Comparison of ENCODE assay signal across 20 cellular contexts in the genomic region with DNA sequence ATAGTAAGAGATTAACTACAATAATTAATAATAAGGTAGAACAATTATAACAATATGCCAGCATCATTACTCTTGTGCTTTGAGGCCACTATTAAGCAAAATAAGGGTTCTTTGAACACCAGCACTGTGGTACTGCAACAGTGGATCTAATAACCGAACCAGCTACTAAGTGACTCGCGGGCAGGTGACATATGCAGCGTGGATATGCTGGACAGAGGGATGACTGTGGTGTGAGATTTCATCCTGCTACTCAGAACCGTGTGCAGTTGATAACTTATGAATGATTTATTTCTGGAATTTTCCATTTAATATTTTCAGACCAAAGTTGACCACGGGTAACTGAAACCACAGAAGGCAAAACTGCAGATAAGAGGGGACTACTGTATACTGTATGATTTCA. TPM values are rescaled to one million over a fixed set of nuclear protein-coding genes. Genes with fewer than 3 reads are reported as not detected.
DNase-seq lines count a peak whose midpoint lies in the region; ATAC-seq, FAIRE-seq and TF ChIP-seq lines count a peak whose summit lies in the region.
"Had no signal": no experiment of that assay in that cellular context is flagged by ENCODE, and none has a peak within 500 bp of the region (broad histone marks: within the 10 kb centered on the region; RNA-seq: fewer than 3 reads in every experiment).

No MANE protein-coding gene starts in this region.

- no peak overlapping the region for H3K4me3 ChIP-seq in astrocyte (ENCODE audit: insufficient read depth, low read depth, low read length)
- H3K4me3 ChIP-seq in osteoblast (ENCODE audit: insufficient read depth, low read length), result no peak overlapping the region
- H3K4me3 ChIP-seq: GM23338, SJCRH30 had no signal

- H3K9me3 Mint-ChIP-seq in astrocyte (ENCODE audit: unreplicated experiment), result no peaks in the 10 kb centered on the region
- H3K9me3 Mint-ChIP-seq: GM23338 had no signal

- H3K27ac ChIP-seq in astrocyte (ENCODE audit: low read depth, low read length), result no peak overlapping the region
- H3K27ac ChIP-seq in osteoblast (ENCODE audit: low read depth, low read length), result peak overlapping the region; percentile 66
- H3K27ac ChIP-seq: RWPE1, SJCRH30 had no signal

- H3K4me3 Mint-ChIP-seq in astrocyte (ENCODE audit: unreplicated experiment), result no peak overlapping the region
- H3K4me3 Mint-ChIP-seq: GM23338 had no signal

- no peak overlapping the region for H3K27ac Mint-ChIP-seq in astrocyte (ENCODE audit: unreplicated experiment)
- H3K27ac Mint-ChIP-seq: GM23338 had no signal

- H2AFZ ChIP-seq in astrocyte (ENCODE audit: low read depth, low read length) (no peak overlapping the region), osteoblast (ENCODE audit: low read length) (no peak overlapping the region)
- H2AFZ ChIP-seq: GM23338 had no signal

- H4K20me1 ChIP-seq in astrocyte (ENCODE audit: insufficient read depth, low read length), result no peaks in the 10 kb centered on the region
- no peaks in the 10 kb centered on the region for H4K20me1 ChIP-seq in osteoblast (ENCODE audit: insufficient read depth, low read length)

- no peaks in the 10 kb centered on the region for H3K27me3 Mint-ChIP-seq in astrocyte (ENCODE audit: low read depth, unreplicated experiment)

- H3K4me2 ChIP-seq in astrocyte (ENCODE audit: low read length) (no peak overlapping the region), osteoblast (ENCODE audit: insufficient read depth, low read length) (peak overlapping the region; percentile 8)
- H3K4me2 ChIP-seq: GM23338 had no signal

- H3K27me3 ChIP-seq in astrocyte (ENCODE audit: insufficient read depth, low read length), result no peaks in the 10 kb centered on the region
- no peaks in the 10 kb centered on the region for H3K27me3 ChIP-seq in osteoblast (ENCODE audit: insufficient read depth, low read length)
- H3K27me3 ChIP-seq: SJCRH30 had no signal

- H3K4me1 ChIP-seq in astrocyte (ENCODE audit: insufficient read depth, low read length) (peaks cover 5% of the 10 kb centered on the region), osteoblast (ENCODE audit: insufficient read depth, low read length) (peaks cover 14% of the 10 kb centered on the region)
- H3K4me1 ChIP-seq: SJCRH30 had no signal

- TF ChIP-seq CTCF in astrocyte (IDR thresholded peaks at IDR 0.05; ENCODE audit: insufficient read depth, low read depth, low read length) (no peak), osteoblast (IDR thresholded peaks at IDR 0.05; ENCODE audit: extremely low read depth, low read depth, low read length) (no peak)

- TF ChIP-seq POLR2A in H54 (IDR thresholded peaks at IDR 0.05; ENCODE audit: low read depth, low read length), result no peak

- in situ Hi-C loops in G401 (cut with HindIII; ENCODE audit: low sequenced_read_pairs), result no loop called here

- no peak overlapping the region for H3K9ac ChIP-seq in astrocyte (ENCODE audit: low read length)

- DNase-seq in H54 (ENCODE audit: insufficient read length, low spot score) (no peak), OCI-M1 (lab: John Stamatoyannopoulos, UW) (peak; percentile 15), astrocyte (ENCODE audit: low read depth) (peak; percentile 35), osteoblast (ENCODE audit: insufficient read length, low spot score, missing footprints) (peak; percentile 18), G401 (ENCODE audit: low spot score) (no peak)
- DNase-seq in stimulated activated CD8-positive, alpha-beta memory T cell treated with anti-CD3 and anti-CD28 coated beads, Interleukin-4, amount 100 ng/mL, for 48 hours, result no peak
- DNase-seq: ACHN, COR-L47, DMS153, Karpas-422, NCI-H1105 treated with DMSO at 0.1 percent for 48 hours, NCI-H1694 treated with DMSO at 0.1 percent for 48 hours, NCI-H2107, NCI-H2227 treated with DMSO at 0.1 percent for 48 hours, NCI-H69, SJCRH30, SW 1271 had no signal

- H3K79me2 ChIP-seq in astrocyte (ENCODE audit: insufficient read depth, low read length) (peaks cover 24% of the 10 kb centered on the region), osteoblast (ENCODE audit: insufficient read depth, low read length) (peaks cover 31% of the 10 kb centered on the region)

- FAIRE-seq in H54 (lab: Jason Lieb, UNC) (peak; percentile 74), astrocyte (lab: Jason Lieb, UNC) (no peak)

- H3K36me3 Mint-ChIP-seq in astrocyte (ENCODE audit: low read depth, unreplicated experiment), result peaks cover 2% of the 10 kb centered on the region

- no peaks in the 10 kb centered on the region for H3K4me1 Mint-ChIP-seq in astrocyte (ENCODE audit: low read depth, unreplicated experiment)
- H3K4me1 Mint-ChIP-seq: GM23338 had no signal

- H3K36me3 ChIP-seq in astrocyte (ENCODE audit: insufficient read depth, low read length) (no peaks in the 10 kb centered on the region), osteoblast (ENCODE audit: insufficient read depth, low read length) (peaks cover 21% of the 10 kb centered on the region)
- H3K36me3 ChIP-seq: SJCRH30 had no signal

- H3K9me3 ChIP-seq in astrocyte (ENCODE audit: insufficient read depth, low read depth, low read length) (no peaks in the 10 kb centered on the region), osteoblast (ENCODE audit: low read depth, low read length) (no peaks in the 10 kb centered on the region)
- H3K9me3 ChIP-seq: SJCRH30 had no signal

- no peak for ATAC-seq in HG02610 (IDR thresholded peaks at IDR 0.05; ENCODE audit: unreplicated experiment)
- ATAC-seq: GM23338 had no signal

RNA-seq across cellular contexts. Expression of a gene that starts 34.4 kb away (rescaled TPM):
- 12.1 and 13.6 TPM in 2 replicates for total RNA-seq in astrocyte
- total RNA-seq in osteoblast, result 18.3 and 21.7 TPM in 2 replicates
- total RNA-seq in G401 (2014; rRNA removed; shearing (Covaris generic)), result 1.9 and 8.4 TPM in 2 replicates

Comparison
In these comparisons a context has a peak if more than half of its experiments do, and no peak if none do; other contexts are left out.
1. DNase-seq: peak in OCI-M1 (single experiment), astrocyte (single experiment) and osteoblast (single experiment); none in H54 (single experiment), stimulated activated CD8-positive, alpha-beta memory T cell treated with anti-CD3 and anti-CD28 coated beads, Interleukin-4, amount 100 ng/mL, for 48 hours (single experiment) and G401 (single experiment).